Comparison of ENCODE assay signal across 8 cellular contexts in genomic region chrX:51803833-51804232, GRCh38.
DNase-seq lines count a peak whose midpoint lies in the region; ATAC-seq and TF ChIP-seq lines count a peak whose summit lies in the region.

No MANE protein-coding gene starts in this region.

- peak overlapping the region; percentile 72 for H3K4me2 ChIP-seq in OCI-LY7 (ENCODE audit: low read length)
- peak overlapping the region; percentile 73 for H3K4me2 ChIP-seq in neural progenitor cell

- H3K4me1 ChIP-seq in ES-I3 (ENCODE audit: insufficient read depth, low read length): 0 out of 2 replicates have a peak, but pooled peaks cover 7% of the 10 kb centered on the region
- H3K4me1 ChIP-seq in OCI-LY7 (ENCODE audit: insufficient read depth, low read length, poor library complexity, severe bottlenecking): peaks cover 34% of the 10 kb centered on the region
- H3K4me1 ChIP-seq in endodermal cell (ENCODE audit: control insufficient read depth, insufficient read depth, low read length): no peaks in the 10 kb centered on the region
- H3K4me1 ChIP-seq in neural progenitor cell: peaks cover 4% of the 10 kb centered on the region

- H3K9me3 Mint-ChIP-seq in endodermal cell: peaks cover 62% of the 10 kb centered on the region
- peaks cover 13% of the 10 kb centered on the region for H3K9me3 Mint-ChIP-seq in neural progenitor cell

- POLR2A ChIA-PET in OCI-LY7 (lab: Charles Lee): interaction anchor here (1.0 kb wide), 1 partner anchor 49 kb away, joined by 3 read pairs; no protein-coding TSS in a partner anchor

- H3K4me1 Mint-ChIP-seq in endodermal cell (peaks cover 2% of the 10 kb centered on the region), neural progenitor cell (peaks cover 4% of the 10 kb centered on the region)

- no TSS peak for BruUV-seq in OCI-LY7 (replicated peaks; lab: Mats Ljungman, UMichigan)

- H3K27me3 ChIP-seq in endodermal cell (ENCODE audit: control insufficient read depth, insufficient read depth, low read length, poor library complexity, severe bottlenecking): no peaks in the 10 kb centered on the region
- H3K27me3 ChIP-seq in neural progenitor cell: no peaks in the 10 kb centered on the region

- H3K9me3 ChIP-seq in ES-I3 (ENCODE audit: control insufficient read depth, insufficient read depth, low read length): no peaks in the 10 kb centered on the region
- H3K9me3 ChIP-seq in OCI-LY7 (ENCODE audit: low read length): no peaks in the 10 kb centered on the region
- H3K9me3 ChIP-seq in endodermal cell (ENCODE audit: control insufficient read depth, low read length): peaks cover 8% of the 10 kb centered on the region
- peaks cover 12% of the 10 kb centered on the region for H3K9me3 ChIP-seq in neural progenitor cell (ENCODE audit: low read depth)

- H3K27me3 Mint-ChIP-seq in endodermal cell (ENCODE audit: insufficient read depth): no peaks in the 10 kb centered on the region
- H3K27me3 Mint-ChIP-seq in neural progenitor cell (ENCODE audit: insufficient read depth, low read depth): peaks cover 1% of the 10 kb centered on the region

- 55% methylated on average over 2 of the region's 3 CpGs; no CpG with 5 or more reads in 1 of the 2 experiments for WGBS in endodermal cell (ENCODE audit: insufficient coverage in 1 of 2, insufficient read length in 1 of 2), 2 experiments

- peaks cover 39% of the 10 kb centered on the region for H3K79me2 ChIP-seq in OCI-LY7 (ENCODE audit: insufficient read depth, low read depth, low read length)
- peaks cover 56% of the 10 kb centered on the region for H3K79me2 ChIP-seq in neural progenitor cell (ENCODE audit: low read depth)

- H3K4me3 Mint-ChIP-seq in endodermal cell (peak overlapping the region; percentile 83), neural progenitor cell (peak overlapping the region; percentile 94)

- H3K9me2 ChIP-seq in OCI-LY7 (ENCODE audit: insufficient read depth, low read length): no peaks in the 10 kb centered on the region

- H3K27ac Mint-ChIP-seq in endodermal cell (no peak overlapping the region), neural progenitor cell (no peak overlapping the region)

- no peaks in the 10 kb centered on the region for H3F3A ChIP-seq in neural progenitor cell (ENCODE audit: low read depth)

- ATAC-seq in GM21447 (IDR thresholded peaks at IDR 0.05; ENCODE audit: unreplicated experiment) (no peak), HG03565 (IDR thresholded peaks at IDR 0.05; ENCODE audit: unreplicated experiment) (no peak)

- H2AFZ ChIP-seq in OCI-LY7 (ENCODE audit: low read length): no peak overlapping the region
- H2AFZ ChIP-seq in neural progenitor cell (replicated peaks): no peak overlapping the region

- H3K9ac ChIP-seq in ES-I3 (ENCODE audit: low read depth, low read length) (peak overlapping the region; percentile 83), endodermal cell (ENCODE audit: extremely low read depth, low read length, poor library complexity, severe bottlenecking) (no peak overlapping the region), neural progenitor cell (no peak overlapping the region)

- no peak for TF ChIP-seq CTCF in OCI-LY7 (conservative IDR thresholded peaks at IDR 0.05; ENCODE audit: low read length)
- TF ChIP-seq CTCF in endodermal cell (conservative IDR thresholded peaks at IDR 0.05): no peak
- no peak for TF ChIP-seq CTCF in neural progenitor cell (IDR thresholded peaks at IDR 0.05)

- H3K36me3 Mint-ChIP-seq in endodermal cell (ENCODE audit: low read depth): peaks cover 20% of the 10 kb centered on the region
- peaks cover 13% of the 10 kb centered on the region for H3K36me3 Mint-ChIP-seq in neural progenitor cell

- CTCF ChIA-PET in OCI-LY7 (lab: Charles Lee; ENCODE audit: unreplicated experiment): no interaction called here

- intact Hi-C loops in OCI-LY7 (cut with micrococcal nuclease; ENCODE audit: unreplicated experiment): loop anchor here (2.0 kb wide), 1 partner anchor 61 kb away; the partner anchor contains the start of gene GSPT2

- H3K27ac ChIP-seq in OCI-LY7 (ENCODE audit: low read depth, low read length, poor library complexity, severe bottlenecking): peak overlapping the region; percentile 81
- no peak overlapping the region for H3K27ac ChIP-seq in endodermal cell (ENCODE audit: low read depth, low read length)
- no peak overlapping the region for H3K27ac ChIP-seq in neural progenitor cell

- DNase-seq in OCI-LY7 (ENCODE audit: low spot score) (no peak), endodermal cell (no peak), neural progenitor cell (ENCODE audit: low spot score) (no peak)
- no peak for DNase-seq in activated CD4-positive, CD25-positive, alpha-beta regulatory T cell treated with anti-CD3 and anti-CD28 coated beads, Interleukin-2, amount 50 U/mL, for 72 hours
- DNase-seq in stimulated activated CD4-positive, alpha-beta T cell treated with anti-CD3 and anti-CD28 coated beads, Interleukin-2, amount 100 ng/mL, for 24 hours: no peak

- no peaks in the 10 kb centered on the region for H3K36me3 ChIP-seq in ES-I3 (ENCODE audit: insufficient read depth, low read length)
- peaks cover 21% of the 10 kb centered on the region for H3K36me3 ChIP-seq in OCI-LY7 (ENCODE audit: insufficient read depth, low read length)
- peaks cover 4% of the 10 kb centered on the region for H3K36me3 ChIP-seq in endodermal cell (ENCODE audit: control insufficient read depth, insufficient read depth, low read length)
- no peaks in the 10 kb centered on the region for H3K36me3 ChIP-seq in neural progenitor cell

- H3K4me3 ChIP-seq in OCI-LY7 (ENCODE audit: low read depth, low read length, poor library complexity, severe bottlenecking) (peak overlapping the region; percentile 82), endodermal cell (ENCODE audit: low read length) (peak overlapping the region; percentile 87), neural progenitor cell (peak overlapping the region; percentile 59)

- H4K20me1 ChIP-seq in OCI-LY7 (ENCODE audit: insufficient read depth, low read length) (no peaks in the 10 kb centered on the region), neural progenitor cell (ENCODE audit: low read depth) (peaks cover 8% of the 10 kb centered on the region)
